In genomic region chr7:151727579-151728285, GRCh38 we compare ENCODE assay signal across 9 cellular contexts.
DNase-seq lines count a peak whose midpoint lies in the region; ATAC-seq and TF ChIP-seq lines count a peak whose summit lies in the region.
"Had no signal": no experiment of that assay in that cellular context is flagged by ENCODE, and none has a peak within 500 bp of the region (broad histone marks: within the 10 kb centered on the region; RNA-seq: fewer than 3 reads in every experiment).

No MANE protein-coding gene starts in this region.

- no peaks in the 10 kb centered on the region for H3K9me3 ChIP-seq in CD4-positive, CD25-positive, alpha-beta regulatory T cell (ENCODE audit: control insufficient read depth in 2 of 2, low read length in 2 of 2)
- H3K9me3 ChIP-seq in PC-3 (ENCODE audit: low read length), result no peaks in the 10 kb centered on the region

- intact Hi-C loops in PC-3 (cut with micrococcal nuclease), result loop anchor here (1.0 kb wide), 2 partner anchors 18 to 31 kb away; no protein-coding TSS in a partner anchor

- H3K79me2 ChIP-seq in PC-3 (ENCODE audit: low read length), result no peaks in the 10 kb centered on the region

- H3K27ac ChIP-seq in CD4-positive, CD25-positive, alpha-beta regulatory T cell (ENCODE audit: insufficient read depth, low read length, poor library complexity, severe bottlenecking), result no peak overlapping the region
- H3K27ac ChIP-seq in PC-3 (ENCODE audit: low read length), result no peak overlapping the region

- no peak for TF ChIP-seq CTCF in PC-3 (conservative IDR thresholded peaks at IDR 0.05; ENCODE audit: low read depth, low read length)

- DNase-seq in CD4-positive, CD25-positive, alpha-beta regulatory T cell, result peak in 1 of 3 donors; percentile 65
- peak; percentile 83 for DNase-seq in GOT3 (lab: John Stamatoyannopoulos, UW)
- DNase-seq in PC-3, result peak; percentile 98
- peak; percentile 77 for DNase-seq in activated naive CD8-positive, alpha-beta T cell treated with anti-CD3 and anti-CD28 coated beads for 36 hours
- DNase-seq in islet precursor cell, result peak; percentile 99
- DNase-seq in stimulated activated CD4-positive, alpha-beta T cell treated with anti-CD3 and anti-CD28 coated beads, Interleukin-4, amount 100 ng/mL, for 4 hours, result peak; percentile 39 to 66
- no peak for DNase-seq in NCI-H1105 treated with DMSO at 0.1 percent for 48 hours (lab: John Stamatoyannopoulos, UW)
- DNase-seq: naive B cell had no signal

- no peaks in the 10 kb centered on the region for H3K27me3 ChIP-seq in CD4-positive, CD25-positive, alpha-beta regulatory T cell (ENCODE audit: control insufficient read depth, insufficient read depth, low read length)
- no peaks in the 10 kb centered on the region for H3K27me3 ChIP-seq in PC-3 (ENCODE audit: low read length)

- H3K36me3 ChIP-seq in CD4-positive, CD25-positive, alpha-beta regulatory T cell (ENCODE audit: control insufficient read depth, insufficient read depth, low read length), result no peaks in the 10 kb centered on the region
- H3K36me3 ChIP-seq in PC-3 (ENCODE audit: low read depth, low read length), result no peaks in the 10 kb centered on the region

- no peaks in the 10 kb centered on the region for H3K27me3 Mint-ChIP-seq in CD4-positive, CD25-positive, alpha-beta regulatory T cell
- H3K27me3 Mint-ChIP-seq in activated naive CD8-positive, alpha-beta T cell treated with anti-CD3 and anti-CD28 coated beads for 36 hours, result no peaks in the 10 kb centered on the region
- H3K27me3 Mint-ChIP-seq: naive B cell had no signal

- peaks cover 9% of the 10 kb centered on the region for H3K36me3 Mint-ChIP-seq in CD4-positive, CD25-positive, alpha-beta regulatory T cell
- peaks cover 3% of the 10 kb centered on the region for H3K36me3 Mint-ChIP-seq in activated naive CD8-positive, alpha-beta T cell treated with anti-CD3 and anti-CD28 coated beads for 36 hours

- H3K9me2 ChIP-seq in PC-3 (replicated peaks; ENCODE audit: low read length), result no peaks in the 10 kb centered on the region

- peaks cover 0 to 2% (median 0%) of the 10 kb centered on the region in 7 donors for H3K9me3 Mint-ChIP-seq in CD4-positive, CD25-positive, alpha-beta regulatory T cell
- H3K9me3 Mint-ChIP-seq in activated naive CD8-positive, alpha-beta T cell treated with anti-CD3 and anti-CD28 coated beads for 36 hours, result no peaks in the 10 kb centered on the region
- H3K9me3 Mint-ChIP-seq: naive B cell had no signal

- BruUV-seq in PC-3 (replicated peaks; lab: Mats Ljungman, UMichigan), result no TSS peak

- H3K4me1 ChIP-seq in CD4-positive, CD25-positive, alpha-beta regulatory T cell (ENCODE audit: control insufficient read depth, insufficient read depth, low read length, poor library complexity, severe bottlenecking), result no peaks in the 10 kb centered on the region
- H3K4me1 ChIP-seq in PC-3 (ENCODE audit: insufficient read depth, low read length), result peaks cover 16% of the 10 kb centered on the region

- POLR2A ChIA-PET in PC-3 (lab: Charles Lee; ENCODE audit: unreplicated experiment), result interaction anchor here (0.5 to 1.0 kb wide), 3 partner anchors 18 to 243 kb away, joined by 3 to 6 read pairs (median 3); partner anchors contain the start of gene RHEB

- CTCF ChIA-PET in PC-3 (lab: Charles Lee), result interaction anchor here (0.6 kb wide), 2 partner anchors 31 to 55 kb away, joined by 3 read pairs; no protein-coding TSS in a partner anchor

- H3K27ac Mint-ChIP-seq in CD4-positive, CD25-positive, alpha-beta regulatory T cell, result no peak overlapping the region
- H3K27ac Mint-ChIP-seq in activated naive CD8-positive, alpha-beta T cell treated with anti-CD3 and anti-CD28 coated beads for 36 hours, result no peak overlapping the region

- no peaks in the 10 kb centered on the region for H3F3A ChIP-seq in PC-3 (ENCODE audit: low read length, unreplicated experiment)

- H3K4me1 Mint-ChIP-seq in CD4-positive, CD25-positive, alpha-beta regulatory T cell, result peaks cover 0 to 17% (median 7%) of the 10 kb centered on the region in 4 donors
- peaks cover 15% of the 10 kb centered on the region for H3K4me1 Mint-ChIP-seq in activated naive CD8-positive, alpha-beta T cell treated with anti-CD3 and anti-CD28 coated beads for 36 hours

- H2AFZ ChIP-seq in PC-3 (ENCODE audit: low read length), result peak overlapping the region; percentile 51; the same call in 1 of the 2 replicates

- no peak overlapping the region for H3K4me3 Mint-ChIP-seq in CD4-positive, CD25-positive, alpha-beta regulatory T cell
- no peak overlapping the region for H3K4me3 Mint-ChIP-seq in activated naive CD8-positive, alpha-beta T cell treated with anti-CD3 and anti-CD28 coated beads for 36 hours

- ATAC-seq in CD4-positive, CD25-positive, alpha-beta regulatory T cell (ENCODE audit: low read depth in 2 of 2), result peak; percentile 80 to 81
- peak; percentile 96 for ATAC-seq in PC-3
- ATAC-seq in HG03457 (IDR thresholded peaks at IDR 0.05; ENCODE audit: unreplicated experiment), result no peak

- no peak overlapping the region for H3K9ac ChIP-seq in PC-3 (ENCODE audit: low read length)

- no peaks in the 10 kb centered on the region for H4K20me1 ChIP-seq in PC-3 (ENCODE audit: low read length)

- peak overlapping the region; percentile 82 for H3K4me2 ChIP-seq in PC-3 (ENCODE audit: low read length)

- no peak overlapping the region for H3K4me3 ChIP-seq in CD4-positive, CD25-positive, alpha-beta regulatory T cell (ENCODE audit: low read depth, low read length)
- H3K4me3 ChIP-seq in PC-3 (ENCODE audit: low read length), result peak overlapping the region; percentile 54
